ENCODE assay signal across 29 cellular contexts in the genomic region with DNA sequence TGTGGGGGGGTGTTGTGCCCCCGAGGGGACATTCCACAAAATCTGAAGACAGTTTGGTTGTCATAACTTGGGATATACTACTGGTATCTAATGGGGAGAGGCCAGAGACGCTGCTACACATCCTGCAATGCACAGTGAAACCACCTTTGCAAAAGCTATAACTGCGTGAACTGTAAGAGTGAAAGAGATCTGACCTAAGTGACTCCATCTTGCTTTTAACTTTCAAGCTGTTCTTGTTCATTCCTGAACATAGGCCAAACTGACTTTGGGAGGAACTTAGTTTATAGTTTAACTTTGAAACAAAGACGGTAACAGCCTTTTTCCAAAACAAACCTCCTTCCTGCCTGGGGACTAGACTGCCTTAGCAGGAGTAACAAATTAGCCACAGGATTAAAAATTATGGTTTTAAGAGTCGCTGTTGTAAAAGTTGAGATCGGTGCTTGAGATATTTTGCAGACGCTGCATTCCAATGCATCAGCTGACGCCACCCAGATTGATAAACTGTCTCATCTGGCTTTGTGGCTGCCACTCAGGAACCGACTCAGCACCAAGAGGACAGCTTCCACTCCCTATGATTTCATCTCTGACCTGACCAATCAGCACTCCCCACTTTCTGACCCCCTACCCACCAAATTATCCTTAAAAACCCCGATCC.
DNase-seq lines count a peak whose midpoint lies in the region; ATAC-seq, FAIRE-seq and TF ChIP-seq lines count a peak whose summit lies in the region.
"Had no signal": no experiment of that assay in that cellular context is flagged by ENCODE, and none has a peak within 500 bp of the region (broad histone marks: within the 10 kb centered on the region; RNA-seq: fewer than 3 reads in every experiment).

No MANE protein-coding gene starts in this region.

- CTCF ChIA-PET in A549 (lab: Yijun Ruan, JAX): no interaction called here
- CTCF ChIA-PET in activated CD8-positive, alpha-beta T cell treated with anti-CD3 and anti-CD28 coated beads for 36 hours (lab: Charles Lee): no interaction called here

- peak; percentile 23 for FAIRE-seq in A549 (lab: Jason Lieb, UNC)
- FAIRE-seq in bronchial epithelial cell (lab: Jason Lieb, UNC): peak; percentile 47
- FAIRE-seq: D721Med had no signal

- no peaks in the 10 kb centered on the region for H3K4me1 ChIP-seq in A549

- 83% methylated on average over 10 of the region's 10 CpGs for WGBS in A549 (ENCODE audit: missing lambda C conversion rate)

- no peaks in the 10 kb centered on the region for H3K27me3 ChIP-seq in bronchial epithelial cell (ENCODE audit: control insufficient read depth, insufficient read depth, low read length)
- H3K27me3 ChIP-seq: MG63, right atrium auricular region, tibial nerve had no signal

- peaks cover 0 to 8% (median 0%) of the 10 kb centered on the region in 3 donors for H3K27me3 Mint-ChIP-seq in naive B cell
- no peaks in the 10 kb centered on the region for H3K27me3 Mint-ChIP-seq in activated CD8-positive, alpha-beta T cell treated with anti-CD3 and anti-CD28 coated beads for 36 hours
- H3K27me3 Mint-ChIP-seq: activated CD4-positive, alpha-beta memory T cell treated with anti-CD3 and anti-CD28 coated beads for 36 hours; stimulated activated naive CD8-positive, alpha-beta T cell treated with anti-CD3 and anti-CD28 coated beads, Interleukin-15, Interleukin-2, amounts not matched to agents 100 ng/mL and 50 ng/mL, for 24 hours had no signal

- H3K27ac ChIP-seq in A549: no peak overlapping the region
- H3K27ac ChIP-seq: HL-60 had no signal

- peaks cover 5 to 10% of the 10 kb centered on the region in 2 donors for H3K36me3 Mint-ChIP-seq in naive B cell
- H3K36me3 Mint-ChIP-seq in activated CD8-positive, alpha-beta T cell treated with anti-CD3 and anti-CD28 coated beads for 36 hours (ENCODE audit: low read depth): no peaks in the 10 kb centered on the region
- H3K36me3 Mint-ChIP-seq: activated CD4-positive, alpha-beta memory T cell treated with anti-CD3 and anti-CD28 coated beads for 36 hours; CD14-positive monocyte; IgD-negative memory B cell had no signal

- peaks cover 2 to 19% (median 14%) of the 10 kb centered on the region in 7 donors for H3K9me3 Mint-ChIP-seq in naive B cell
- H3K9me3 Mint-ChIP-seq in activated CD8-positive, alpha-beta T cell treated with anti-CD3 and anti-CD28 coated beads for 36 hours: peaks cover 2% of the 10 kb centered on the region
- H3K9me3 Mint-ChIP-seq: activated CD4-positive, alpha-beta memory T cell treated with anti-CD3 and anti-CD28 coated beads for 36 hours had no signal

- H3K36me3 ChIP-seq in bronchial epithelial cell (ENCODE audit: control insufficient read depth, insufficient read depth, low read length): no peaks in the 10 kb centered on the region
- H3K36me3 ChIP-seq: MG63, right atrium auricular region, tibial nerve had no signal

- H3K4me1 Mint-ChIP-seq in naive B cell: peaks cover 13 to 25% (median 16%) of the 10 kb centered on the region in 3 donors
- H3K4me1 Mint-ChIP-seq in activated CD8-positive, alpha-beta T cell treated with anti-CD3 and anti-CD28 coated beads for 36 hours (ENCODE audit: low read depth): peaks cover 14% of the 10 kb centered on the region

- no peak overlapping the region for H3K4me3 Mint-ChIP-seq in naive B cell
- H3K4me3 Mint-ChIP-seq in activated CD8-positive, alpha-beta T cell treated with anti-CD3 and anti-CD28 coated beads for 36 hours: no peak overlapping the region
- H3K4me3 Mint-ChIP-seq: activated CD4-positive, alpha-beta memory T cell treated with anti-CD3 and anti-CD28 coated beads for 36 hours; CD14-positive monocyte; stimulated activated naive CD8-positive, alpha-beta T cell treated with anti-CD3 and anti-CD28 coated beads, Interleukin-15, Interleukin-2, amounts not matched to agents 100 ng/mL and 50 ng/mL, for 24 hours had no signal

- no peak for ATAC-seq in A549
- ATAC-seq in naive B cell (ENCODE audit: low read depth in 2 of 2): no peak
- no peak for ATAC-seq in GM21526 (IDR thresholded peaks at IDR 0.05; ENCODE audit: low FRiP score, unreplicated experiment)
- no peak for ATAC-seq in activated CD8-positive, alpha-beta T cell treated with anti-CD3 and anti-CD28 coated beads for 36 hours

- DNase-seq in A549 (ENCODE audit: low read depth in 1 of 2, low spot score in 1 of 2): no peak
- DNase-seq in GM04504 (ENCODE audit: low read depth): peak; percentile 39
- no peak for DNase-seq in bronchial epithelial cell (ENCODE audit: low read depth)
- DNase-seq in naive B cell: no peak
- no peak for DNase-seq in epidermal melanocyte (ENCODE audit: insufficient read length, low spot score)
- no peak for DNase-seq in NCI-H510A (lab: John Stamatoyannopoulos, UW)
- no peak for DNase-seq in activated CD8-positive, alpha-beta T cell treated with anti-CD3 and anti-CD28 coated beads for 36 hours
- DNase-seq: activated CD4-positive, alpha-beta memory T cell treated with anti-CD3 and anti-CD28 coated beads for 36 hours; activated gamma-delta T cell treated with Interleukin-2 at 50 U/mL for 16 hours; dermis blood vessel endothelial cell; EL; foreskin melanocyte; HCEC 1CT; kidney; mammary epithelial cell; MG63; NCI-H1417 treated with DMSO at 0.1 percent for 48 hours; NCI-H510A treated with DMSO at 0.1 percent for 48 hours; nucleus accumbens; stimulated activated CD4-positive, alpha-beta T cell treated with anti-CD3 and anti-CD28 coated beads, Interleukin-12 subunit alpha, Interleukin-12 subunit beta, amount 100 ng/mL, for 4 hours; stimulated activated CD4-positive, alpha-beta T cell treated with anti-CD3 and anti-CD28 coated beads, Interleukin-4, amount 100 ng/mL, for 4 hours had no signal

- no peak for TF ChIP-seq CTCF in A549 (IDR thresholded peaks at IDR 0.05)
- no peak for TF ChIP-seq CTCF in bronchial epithelial cell (IDR thresholded peaks at IDR 0.05; ENCODE audit: insufficient read depth, low read length, severe bottlenecking)
- no peak for TF ChIP-seq CTCF in activated CD8-positive, alpha-beta T cell treated with anti-CD3 and anti-CD28 coated beads for 36 hours (IDR thresholded peaks at IDR 0.05)

- no peak for TF ChIP-seq RAD21 in A549 (conservative IDR thresholded peaks at IDR 0.05 in 1 of 2, IDR thresholded peaks at IDR 0.05 in 1 of 2)

- peaks cover 6% of the 10 kb centered on the region; the same call in 1 of the 3 replicates for H3K9me3 ChIP-seq in A549
- H3K9me3 ChIP-seq: MG63, right atrium auricular region, tibial nerve had no signal

- POLR2A ChIA-PET in A549 (lab: Yijun Ruan, JAX): no interaction called here
- POLR2A ChIA-PET in activated CD8-positive, alpha-beta T cell treated with anti-CD3 and anti-CD28 coated beads for 36 hours (lab: Charles Lee): no interaction called here

- no peak for TF ChIP-seq EP300 in A549 (IDR thresholded peaks at IDR 0.05)

- H3K27ac Mint-ChIP-seq in naive B cell: peak overlapping the region in 4 of 6 donors; percentile 5 to 62 (median 52)
- no peak overlapping the region for H3K27ac Mint-ChIP-seq in activated CD8-positive, alpha-beta T cell treated with anti-CD3 and anti-CD28 coated beads for 36 hours
- H3K27ac Mint-ChIP-seq: activated CD4-positive, alpha-beta memory T cell treated with anti-CD3 and anti-CD28 coated beads for 36 hours; CD14-positive monocyte; stimulated activated naive CD8-positive, alpha-beta T cell treated with anti-CD3 and anti-CD28 coated beads, Interleukin-15, Interleukin-2, amounts not matched to agents 100 ng/mL and 50 ng/mL, for 24 hours had no signal

- H3K4me3 ChIP-seq in A549: no peak overlapping the region
- no peak overlapping the region for H3K4me3 ChIP-seq in bronchial epithelial cell (ENCODE audit: low read depth, low read length)
- H3K4me3 ChIP-seq: MG63, right atrium auricular region, tibial nerve had no signal

- no peak overlapping the region for H3K4me2 ChIP-seq in A549

- TF ChIP-seq POLR2A in A549 (IDR thresholded peaks at IDR 0.05; ENCODE audit: low read length): no peak

- intact Hi-C loops in activated CD8-positive, alpha-beta T cell treated with anti-CD3 and anti-CD28 coated beads for 36 hours (cut with micrococcal nuclease): no loop called here

TF ChIP-seq in A549, 52 proteins besides CTCF, POLR2A, EP300 and RAD21 (continues in another document):
- TF ChIP-seq HDAC2 (IDR thresholded peaks at IDR 0.05) (no peak), GATA3 (IDR thresholded peaks at IDR 0.05; ENCODE audit: borderline replicate concordance) (no peak), EHMT2 (IDR thresholded peaks at IDR 0.05; ENCODE audit: low read depth) (no peak), POLR2AphosphoS2 (conservative IDR thresholded peaks at IDR 0.05; ENCODE audit: low read length) (no peak), FOSB (CRISPR knock-in tag; IDR thresholded peaks at IDR 0.05) (no peak), BHLHE40 (IDR thresholded peaks at IDR 0.05; ENCODE audit: low read depth, low read length) (no peak), FOSL2 (IDR thresholded peaks at IDR 0.05) (no peak), FOSL2 (CRISPR knock-in tag; IDR thresholded peaks at IDR 0.05) (no peak), MYC (IDR thresholded peaks at IDR 0.05; ENCODE audit: borderline replicate concordance, low read length) (no peak), ZC3H11A (IDR thresholded peaks at IDR 0.05) (no peak), FOXS1 (CRISPR knock-in tag; IDR thresholded peaks at IDR 0.05) (no peak), CHD4 (IDR thresholded peaks at IDR 0.05; ENCODE audit: borderline replicate concordance) (no peak)
- TF ChIP-seq, protein P1, sequence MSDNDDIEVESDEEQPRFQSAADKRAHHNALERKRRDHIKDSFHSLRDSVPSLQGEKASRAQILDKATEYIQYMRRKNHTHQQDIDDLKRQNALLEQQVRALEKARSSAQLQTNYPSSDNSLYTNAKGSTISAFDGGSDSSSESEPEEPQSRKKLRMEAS (IDR thresholded peaks at IDR 0.05): no peak
- TF ChIP-seq, protein P2, sequence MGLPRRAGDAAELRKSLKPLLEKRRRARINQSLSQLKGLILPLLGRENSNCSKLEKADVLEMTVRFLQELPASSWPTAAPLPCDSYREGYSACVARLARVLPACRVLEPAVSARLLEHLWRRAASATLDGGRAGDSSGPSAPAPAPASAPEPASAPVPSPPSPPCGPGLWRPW (IDR thresholded peaks at IDR 0.05): no peak
- TF ChIP-seq, protein P3, sequence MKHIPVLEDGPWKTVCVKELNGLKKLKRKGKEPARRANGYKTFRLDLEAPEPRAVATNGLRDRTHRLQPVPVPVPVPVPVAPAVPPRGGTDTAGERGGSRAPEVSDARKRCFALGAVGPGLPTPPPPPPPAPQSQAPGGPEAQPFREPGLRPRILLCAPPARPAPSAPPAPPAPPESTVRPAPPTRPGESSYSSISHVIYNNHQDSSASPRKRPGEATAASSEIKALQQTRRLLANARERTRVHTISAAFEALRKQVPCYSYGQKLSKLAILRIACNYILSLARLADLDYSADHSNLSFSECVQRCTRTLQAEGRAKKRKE (CRISPR knock-in tag; IDR thresholded peaks at IDR 0.05; ENCODE audit: low read depth): no peak
